Comparison of ENCODE assay signal across 8 cellular contexts in the genomic region with DNA sequence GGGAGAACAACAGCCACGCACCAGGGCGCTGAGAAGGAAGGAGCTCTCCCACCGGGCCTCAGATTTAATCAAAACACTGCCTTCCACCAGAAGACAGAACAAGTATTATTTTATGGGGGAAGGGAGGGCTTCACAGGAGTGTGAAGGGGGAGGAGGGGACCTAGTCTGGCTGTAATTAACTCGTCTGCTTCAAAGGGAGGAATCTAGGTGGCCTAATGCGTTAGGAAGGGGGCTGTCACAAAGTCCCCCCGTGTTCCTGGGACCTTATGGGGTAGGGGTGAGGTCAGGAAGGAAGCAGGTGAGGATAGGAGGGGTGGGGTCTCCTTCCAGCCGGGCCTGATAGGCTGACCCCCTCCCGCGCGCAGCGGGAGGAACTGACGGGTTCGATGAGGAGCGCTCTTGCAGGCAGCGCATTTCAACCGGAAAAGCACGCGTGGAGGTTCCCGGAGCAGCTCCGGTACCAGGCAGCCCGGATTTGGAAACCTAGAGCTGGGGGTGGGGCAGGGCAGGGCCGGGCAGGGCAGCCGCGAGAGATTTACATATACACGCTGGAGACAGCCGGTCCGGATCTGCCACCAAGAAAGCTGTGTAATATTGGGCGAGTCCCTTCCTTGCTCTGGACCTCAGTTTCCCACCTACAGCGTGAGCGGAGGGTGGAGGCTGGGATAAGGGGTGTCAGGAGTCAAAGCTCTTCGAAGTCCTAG. TPM values are rescaled to one million over a fixed set of nuclear protein-coding genes. Genes with fewer than 3 reads are reported as not detected.
DNase-seq lines count a peak whose midpoint lies in the region; ATAC-seq and TF ChIP-seq lines count a peak whose summit lies in the region.

No MANE protein-coding gene starts in this region.

- WGBS in gastroesophageal sphincter (ENCODE audit: low coverage in 1 of 2), 2 donors: 17% methylated on average over 13 of the region's 31 CpGs; no CpG with 5 or more reads in 1 of the 2 donors

- TF ChIP-seq CTCF in A673 (conservative IDR thresholded peaks at IDR 0.05; ENCODE audit: low read depth, low read length): no peak
- no peak for TF ChIP-seq CTCF in HL-60 (IDR thresholded peaks at IDR 0.05; ENCODE audit: insufficient read depth, low read length)
- no peak for TF ChIP-seq CTCF in gastroesophageal sphincter (IDR thresholded peaks at IDR 0.05)
- no peak for TF ChIP-seq CTCF in osteoblast (IDR thresholded peaks at IDR 0.05; ENCODE audit: extremely low read depth, low read depth, low read length)

- peak in 1 of 2 donors; percentile 18 for TF ChIP-seq POLR2A in gastroesophageal sphincter (IDR thresholded peaks at IDR 0.05)

- H3K4me3 ChIP-seq in A673 (ENCODE audit: low read depth, low read length, poor library complexity, severe bottlenecking) (peak overlapping the region; percentile 89), HL-60 (replicated peaks; ENCODE audit: insufficient read depth, low read length) (peak overlapping the region; percentile 57), gastroesophageal sphincter (peak overlapping the region; percentile 89 to 90), osteoblast (ENCODE audit: insufficient read depth, low read length) (peak overlapping the region; percentile 89)

- DNase-seq in A673 (ENCODE audit: low spot score) (peak; percentile 37), HL-60 (ENCODE audit: low read depth in 1 of 2, low spot score in 1 of 2) (no peak), activated T-helper 1 cell treated with Interleukin-2 at 50 U/mL for 16 hours (ENCODE audit: low read depth) (peak; percentile 5), osteoblast (ENCODE audit: insufficient read length, low spot score, missing footprints) (peak; percentile 89), cerebellar nuclear complex (lab: John Stamatoyannopoulos, UW) (no peak)

- H2AFZ ChIP-seq in osteoblast (ENCODE audit: low read length): peak overlapping the region; percentile 67

- no peaks in the 10 kb centered on the region for H3K9me3 ChIP-seq in A673 (ENCODE audit: low read depth, low read length, poor library complexity, severe bottlenecking)
- no peaks in the 10 kb centered on the region for H3K9me3 ChIP-seq in gastroesophageal sphincter
- no peaks in the 10 kb centered on the region for H3K9me3 ChIP-seq in osteoblast (ENCODE audit: low read depth, low read length)

- no TSS peak for BruUV-seq in A673 (replicated peaks; lab: Mats Ljungman, UMichigan)

- H3K27ac ChIP-seq in A673 (ENCODE audit: low read depth, low read length, poor library complexity, severe bottlenecking): peak overlapping the region; percentile 91
- H3K27ac ChIP-seq in HL-60 (replicated peaks): no peak overlapping the region
- peak overlapping the region; percentile 35 to 92 (median 90) for H3K27ac ChIP-seq in gastroesophageal sphincter
- H3K27ac ChIP-seq in osteoblast (ENCODE audit: low read depth, low read length): peak overlapping the region; percentile 79

- POLR2A ChIA-PET in A673 (lab: Charles Lee; ENCODE audit: low non-redundant PET): no interaction called here

- peaks cover 35% of the 10 kb centered on the region for H4K20me1 ChIP-seq in osteoblast (ENCODE audit: insufficient read depth, low read length)

- peaks cover 57% of the 10 kb centered on the region for H3K79me2 ChIP-seq in osteoblast (ENCODE audit: insufficient read depth, low read length)

- peak overlapping the region; percentile 93 for H3K4me2 ChIP-seq in osteoblast (ENCODE audit: insufficient read depth, low read length)

- no peak for TF ChIP-seq EP300 in gastroesophageal sphincter (IDR thresholded peaks at IDR 0.05)

- ATAC-seq in gastroesophageal sphincter (peak; percentile 48), HG03159 (IDR thresholded peaks at IDR 0.05; ENCODE audit: unreplicated experiment) (no peak), HG02798 (IDR thresholded peaks at IDR 0.05; ENCODE audit: poor library complexity, unreplicated experiment) (no peak)

- CTCF ChIA-PET in A673 (lab: Charles Lee): no interaction called here

- intact Hi-C loops in A673 (cut with micrococcal nuclease; ENCODE audit: unreplicated experiment): loop anchor here (5.0 to 10.0 kb wide), 2 partner anchors 40 to 102 kb away; no protein-coding TSS in a partner anchor

- H3K27me3 ChIP-seq in A673 (replicated peaks; ENCODE audit: insufficient read depth, low read depth, low read length, poor library complexity) (no peaks in the 10 kb centered on the region), HL-60 (ENCODE audit: insufficient read depth, poor library complexity, severe bottlenecking) (peaks cover 16% of the 10 kb centered on the region), gastroesophageal sphincter (no peaks in the 10 kb centered on the region), osteoblast (ENCODE audit: insufficient read depth, low read length) (no peaks in the 10 kb centered on the region)

- H3K4me1 ChIP-seq in A673 (ENCODE audit: insufficient read depth, low read length, poor library complexity, severe bottlenecking) (peaks cover 33% of the 10 kb centered on the region), gastroesophageal sphincter (peaks cover 0 to 75% (median 7%) of the 10 kb centered on the region in 3 donors), osteoblast (ENCODE audit: insufficient read depth, low read length) (peaks cover 35% of the 10 kb centered on the region)

- no peaks in the 10 kb centered on the region for H3K36me3 ChIP-seq in A673 (ENCODE audit: insufficient read depth, low read length, poor library complexity, severe bottlenecking)
- no peaks in the 10 kb centered on the region for H3K36me3 ChIP-seq in gastroesophageal sphincter
- no peaks in the 10 kb centered on the region for H3K36me3 ChIP-seq in osteoblast (ENCODE audit: insufficient read depth, low read length)

RNA-seq across cellular contexts. Expression of a gene that starts 2.0 kb away (rescaled TPM):
- total RNA-seq in A673 (2021) (14.7 and 20.7 TPM in 2 replicates), gastroesophageal sphincter (10 to 100 TPM in 3 of 4 donors, 1 to 10 TPM in 1; 9.7 to 17.5 (median 14.2) TPM), osteoblast (8.8 and 9.4 TPM in 2 replicates)

Comparison
In these comparisons a context has a peak if more than half of its experiments do, and no peak if none do; other contexts are left out.
1. DNase-seq: peak in A673 (single experiment), activated T-helper 1 cell treated with Interleukin-2 at 50 U/mL for 16 hours (single experiment) and osteoblast (single experiment); none in HL-60 (0 of 2) and cerebellar nuclear complex (0 of 2).
2. Peak in every context shown above with its lines, with median percentiles within 50 percentile points of each other: H3K4me3 ChIP-seq.